Comparison of ENCODE assay signal across 8 cellular contexts in the genomic region with DNA sequence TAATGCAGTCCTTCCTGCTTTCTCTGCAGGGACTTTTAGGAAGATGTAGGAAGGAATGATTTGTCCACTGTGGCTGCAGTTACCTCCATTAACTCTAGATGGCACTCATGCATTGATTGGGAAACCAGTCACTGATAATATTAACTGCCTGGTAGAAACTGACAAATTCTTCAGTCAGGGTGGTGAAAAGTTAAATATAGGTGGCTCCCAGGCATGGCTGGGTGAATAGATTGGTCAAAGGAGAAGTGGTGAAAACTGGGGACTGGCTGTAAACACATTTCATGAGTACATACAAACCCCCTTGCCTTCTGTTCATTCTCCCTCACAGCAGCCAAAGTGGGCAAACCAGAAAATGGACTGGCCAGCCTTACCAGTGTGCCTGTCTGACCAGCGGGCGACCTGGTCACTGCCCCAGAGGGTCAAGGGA.
DNase-seq lines count a peak whose midpoint lies in the region; ATAC-seq and TF ChIP-seq lines count a peak whose summit lies in the region.

No MANE protein-coding gene starts in this region.

- no peak overlapping the region for H3K4me3 ChIP-seq in AG04450 (ENCODE audit: low read depth, low read length)
- no peak overlapping the region for H3K4me3 ChIP-seq in breast epithelium
- no peak overlapping the region for H3K4me3 ChIP-seq in kidney epithelial cell (ENCODE audit: low read depth, low read length)
- H3K4me3 ChIP-seq in upper lobe of right lung = no peak overlapping the region

- peaks cover 0 to 2% of the 10 kb centered on the region in 2 donors for H3K4me1 ChIP-seq in breast epithelium
- peaks cover 10% of the 10 kb centered on the region for H3K4me1 ChIP-seq in upper lobe of right lung

- H3K27me3 ChIP-seq in AG04450 (ENCODE audit: control insufficient read depth, insufficient read depth, low read length) (no peaks in the 10 kb centered on the region), breast epithelium (no peaks in the 10 kb centered on the region), kidney epithelial cell (ENCODE audit: control insufficient read depth, insufficient read depth, low read length) (no peaks in the 10 kb centered on the region), upper lobe of right lung (no peaks in the 10 kb centered on the region)

- peak; percentile 80 for ATAC-seq in upper lobe of right lung

- POLR2A ChIA-PET in AG04450 (lab: Yijun Ruan, JAX) = no interaction called here

- H3K36me3 ChIP-seq in breast epithelium (no peaks in the 10 kb centered on the region), kidney epithelial cell (ENCODE audit: control insufficient read depth, insufficient read depth, low read length) (no peaks in the 10 kb centered on the region), upper lobe of right lung (no peaks in the 10 kb centered on the region)

- H3K9me3 ChIP-seq in AG04450 (ENCODE audit: control insufficient read depth, insufficient read depth, low read length) = no peaks in the 10 kb centered on the region
- no peaks in the 10 kb centered on the region for H3K9me3 ChIP-seq in breast epithelium
- no peaks in the 10 kb centered on the region for H3K9me3 ChIP-seq in upper lobe of right lung

- TF ChIP-seq CTCF in AG04450 (IDR thresholded peaks at IDR 0.05; ENCODE audit: low read depth, low read length) = peak; percentile 92
- TF ChIP-seq CTCF in breast epithelium (IDR thresholded peaks at IDR 0.05) = peak; percentile 93 to 94 (median 93)
- peak; percentile 86 for TF ChIP-seq CTCF in kidney epithelial cell (IDR thresholded peaks at IDR 0.05; ENCODE audit: insufficient read depth, low read length, poor library complexity, severe bottlenecking)
- TF ChIP-seq CTCF in upper lobe of right lung (IDR thresholded peaks at IDR 0.05) = peak; percentile 86

- H3K27ac ChIP-seq in AG04450 (ENCODE audit: low read depth, low read length) = no peak overlapping the region
- H3K27ac ChIP-seq in breast epithelium = peak overlapping the region; percentile 61 to 84
- H3K27ac ChIP-seq in upper lobe of right lung = no peak overlapping the region

- CTCF ChIA-PET in AG04450 (lab: Charles Lee) = interaction anchor here (1.5 to 2.1 kb wide), 3 partner anchors 203 to 353 kb away, joined by 9 read pairs; no protein-coding TSS in a partner anchor

- DNase-seq in AG04450 (ENCODE audit: low read depth, low spot score) = no peak
- peak; percentile 12 for DNase-seq in GM19240 (ENCODE audit: insufficient read length, low spot score)
- peak; percentile 5 for DNase-seq in NCI-H345 treated with DMSO at 0.1 percent for 48 hours (lab: John Stamatoyannopoulos, UW; ENCODE audit: unreplicated experiment)
- peak in 1 of 2 donors; percentile 50 for DNase-seq in breast epithelium (ENCODE audit: low spot score in 2 of 2)
- DNase-seq in kidney epithelial cell (ENCODE audit: low read depth) = no peak
- DNase-seq in upper lobe of right lung = no peak
- no peak for DNase-seq in KG1 (lab: John Stamatoyannopoulos, UW)
- no peak for DNase-seq in stimulated activated naive CD4-positive, alpha-beta T cell (lab: John Stamatoyannopoulos, UW)

- TF ChIP-seq POLR2A in breast epithelium (IDR thresholded peaks at IDR 0.05) = no peak

- intact Hi-C loops in breast epithelium (cut with DNase I; ENCODE audit: low total_unique reads) = loop anchor here (10.0 kb wide), 2 partner anchors 286 to 334 kb away; partner anchors contain the start of gene THSD4
- intact Hi-C loops in upper lobe of right lung (cut with DNase I) = no loop called here

Comparison
In these comparisons a context has a peak if more than half of its experiments do, and no peak if none do; other contexts are left out.
1. DNase-seq: peak in GM19240 (single experiment) and NCI-H345 treated with DMSO at 0.1 percent for 48 hours (single experiment); none in AG04450 (single experiment), kidney epithelial cell (single experiment), upper lobe of right lung (single experiment), KG1 (single experiment) and stimulated activated naive CD4-positive, alpha-beta T cell (0 of 6).
2. H3K27ac ChIP-seq: peak in breast epithelium (2 of 2); none in AG04450 (single experiment) and upper lobe of right lung (single experiment).
3. Peak in every context shown above with its lines, with median percentiles within 50 percentile points of each other: CTCF ChIP-seq.